In genomic region chr19:2545416-2546127, GRCh38 we compare ENCODE assay signal across 8 cellular contexts.
DNase-seq lines count a peak whose midpoint lies in the region; TF ChIP-seq lines count a peak whose summit lies in the region.
"Not testable (repeated sequence)": the region's sequence is repeated elsewhere in the genome, so short reads cannot be mapped to it uniquely, and the experiment has no call there.

No MANE protein-coding gene starts in this region.

- not testable (repeated sequence) for H3F3A ChIP-seq in DOHH2 (ENCODE audit: control insufficient read depth, insufficient read depth)
- H3F3A ChIP-seq in smooth muscle cell (ENCODE audit: low read depth) = peaks cover 39% of the 10 kb centered on the region

- not testable (repeated sequence) for H3K27me3 ChIP-seq in DOHH2 (ENCODE audit: control insufficient read depth, low read length); SJSA1 (replicated peaks); breast epithelium; fibroblast of lung (ENCODE audit: control insufficient read depth, insufficient read depth, low read length); liver (ENCODE audit: control insufficient read depth in 4 of 4, insufficient read depth in 4 of 4, low read length in 3 of 4); smooth muscle cell (ENCODE audit: low read depth)

- TF ChIP-seq RAD21 in liver (IDR thresholded peaks at IDR 0.05) = not testable (repeated sequence)

- H3K4me1 Mint-ChIP-seq in neural crest cell (peaks cover 50% of the 10 kb centered on the region), type B pancreatic cell (ENCODE audit: unreplicated experiment) (peaks cover 22% of the 10 kb centered on the region)

- not testable (repeated sequence) for H3K9ac ChIP-seq in fibroblast of lung (ENCODE audit: insufficient read depth, low read length)
- peak overlapping the region in 1 of 2 donors; percentile 48 for H3K9ac ChIP-seq in liver (ENCODE audit: low read depth in 1 of 2, low read length in 2 of 2)
- H3K9ac ChIP-seq in smooth muscle cell (ENCODE audit: low read depth) = peak overlapping the region; percentile 86

- H3K9me2 ChIP-seq in DOHH2 (replicated peaks; ENCODE audit: control insufficient read depth, low read length) = not testable (repeated sequence)

- H3K36me3 Mint-ChIP-seq in neural crest cell (ENCODE audit: low read depth); type B pancreatic cell: not testable (repeated sequence)

- not testable (repeated sequence) for H3K4me3 Mint-ChIP-seq in neural crest cell, type B pancreatic cell

- H3K4me2 ChIP-seq in DOHH2 (ENCODE audit: low read length) = peak overlapping the region; percentile 51
- H3K4me2 ChIP-seq in fibroblast of lung (ENCODE audit: extremely low read depth, insufficient read depth, low read length) = not testable (repeated sequence)
- peak overlapping the region; percentile 59 for H3K4me2 ChIP-seq in smooth muscle cell

- TF ChIP-seq POLR2A in breast epithelium (IDR thresholded peaks at IDR 0.05) = not testable (repeated sequence)

- intact Hi-C loops in breast epithelium (cut with DNase I; ENCODE audit: low total_unique reads) = not testable (repeated sequence)

- H2AFZ ChIP-seq in fibroblast of lung (ENCODE audit: low read length); smooth muscle cell (ENCODE audit: low read depth): not testable (repeated sequence)

- not testable (repeated sequence) for H3K9me3 Mint-ChIP-seq in neural crest cell, type B pancreatic cell

- H3K4me1 ChIP-seq in DOHH2 (ENCODE audit: control insufficient read depth, low read length) (peaks cover 46% of the 10 kb centered on the region), SJSA1 (replicated peaks) (peaks cover 84% of the 10 kb centered on the region), breast epithelium (peaks cover 23 to 37% of the 10 kb centered on the region in 2 donors), fibroblast of lung (ENCODE audit: control insufficient read depth, extremely low read depth, insufficient read depth, low read length) (peaks cover 29% of the 10 kb centered on the region), liver (ENCODE audit: control insufficient read depth in 4 of 4, insufficient read depth in 4 of 4, low read length in 3 of 4) (peaks cover 16 to 46% (median 32%) of the 10 kb centered on the region in 4 donors), smooth muscle cell (ENCODE audit: low read depth) (peaks cover 35% of the 10 kb centered on the region)

- H3K9me3 ChIP-seq in DOHH2 (ENCODE audit: control insufficient read depth, insufficient read depth, low read length); SJSA1 (replicated peaks); breast epithelium; fibroblast of lung (ENCODE audit: control insufficient read depth, insufficient read depth, low read depth, low read length); liver (ENCODE audit: control insufficient read depth in 4 of 4, low read length in 3 of 4); smooth muscle cell (replicated peaks; ENCODE audit: low read depth): not testable (repeated sequence)

- H3K27me3 Mint-ChIP-seq in neural crest cell (ENCODE audit: low read depth); type B pancreatic cell: not testable (repeated sequence)

- not testable (repeated sequence) for H4K20me1 ChIP-seq in DOHH2 (ENCODE audit: control insufficient read depth, insufficient read depth, low read depth, low read length); fibroblast of lung (ENCODE audit: control insufficient read depth, extremely low read depth, insufficient read depth, low read length); smooth muscle cell (ENCODE audit: low read depth)

- not testable (repeated sequence) for H3K79me2 ChIP-seq in DOHH2 (ENCODE audit: control insufficient read depth, low read length); fibroblast of lung (ENCODE audit: control insufficient read depth, insufficient read depth, low read length); smooth muscle cell (ENCODE audit: low read depth)

- not testable (repeated sequence) for H3K4me3 ChIP-seq in DOHH2 (ENCODE audit: low read length); SJSA1; breast epithelium; fibroblast of lung (replicated peaks in 1 of 4; ENCODE audit: control extremely low read depth in 1 of 4, insufficient read depth in 1 of 4, low read depth in 3 of 4, low read length in 4 of 4); smooth muscle cell
- peak overlapping the region in 1 of 3 donors; percentile 36 for H3K4me3 ChIP-seq in liver (ENCODE audit: low read depth in 1 of 3, low read length in 3 of 3)

- H3K27ac Mint-ChIP-seq in neural crest cell (ENCODE audit: unreplicated experiment) (peak overlapping the region; percentile 96), type B pancreatic cell (peak overlapping the region; percentile 44)

- H3K27ac ChIP-seq in DOHH2 (ENCODE audit: low read depth, low read length) = not testable (repeated sequence)
- peak overlapping the region; percentile 99 for H3K27ac ChIP-seq in SJSA1
- peak overlapping the region; percentile 96 to 97 for H3K27ac ChIP-seq in breast epithelium
- peak overlapping the region; percentile 62 for H3K27ac ChIP-seq in fibroblast of lung (ENCODE audit: insufficient read depth, low read length)
- H3K27ac ChIP-seq in liver (ENCODE audit: low read depth in 1 of 2, low read length in 2 of 2) = peak overlapping the region; percentile 81 to 84
- peak overlapping the region; percentile 95 for H3K27ac ChIP-seq in smooth muscle cell (ENCODE audit: low read depth)

- H3K36me3 ChIP-seq in DOHH2 (ENCODE audit: control insufficient read depth, low read length); SJSA1; breast epithelium; fibroblast of lung (ENCODE audit: control insufficient read depth, insufficient read depth, low read length); liver (ENCODE audit: control insufficient read depth in 4 of 4, insufficient read depth in 3 of 4, low read depth in 1 of 4, low read length in 3 of 4); smooth muscle cell (ENCODE audit: low read depth): not testable (repeated sequence)

- WGBS in liver = 66% methylated on average over 20 of the region's 20 CpGs
- 95% methylated on average over 20 of the region's 20 CpGs for WGBS in smooth muscle cell (ENCODE audit: low lambda C conversion rate)

- DNase-seq in SJSA1 (ENCODE audit: low read depth in 1 of 2, low spot score in 2 of 2); breast epithelium (ENCODE audit: low spot score in 2 of 2); fibroblast of lung (ENCODE audit: low read depth in 2 of 2); neural crest cell (ENCODE audit: low read depth, low spot score); smooth muscle cell (lab: John Stamatoyannopoulos, UW; ENCODE audit: unreplicated experiment); type B pancreatic cell (ENCODE audit: extremely low spot score, unreplicated experiment): not testable (repeated sequence)

- TF ChIP-seq CTCF in DOHH2 (IDR thresholded peaks at IDR 0.05; ENCODE audit: low read depth, low read length, poor library complexity, severe bottlenecking); breast epithelium (IDR thresholded peaks at IDR 0.05); fibroblast of lung (conservative IDR thresholded peaks at IDR 0.05 in 1 of 2, IDR thresholded peaks at IDR 0.05 in 1 of 2; ENCODE audit: low read depth in 1 of 2, low read length in 2 of 2); liver (IDR thresholded peaks at IDR 0.05; ENCODE audit: low read depth, low read length, missing input control); neural crest cell (conservative IDR thresholded peaks at IDR 0.05); smooth muscle cell (IDR thresholded peaks at IDR 0.05; ENCODE audit: borderline replicate concordance, insufficient read depth, poor library complexity, severe bottlenecking); type B pancreatic cell (conservative IDR thresholded peaks at IDR 0.05): not testable (repeated sequence)

TF ChIP-seq in liver, 16 proteins besides CTCF, POLR2A, EP300 and RAD21:
- TF ChIP-seq HNF4A (conservative IDR thresholded peaks at IDR 0.05) (peak in 1 of 2 donors; percentile 69), YY1 (IDR thresholded peaks at IDR 0.05) (peak; percentile 6), RXRA (IDR thresholded peaks at IDR 0.05) (peak in 1 of 2 donors; percentile 41)
